In the genomic region with DNA sequence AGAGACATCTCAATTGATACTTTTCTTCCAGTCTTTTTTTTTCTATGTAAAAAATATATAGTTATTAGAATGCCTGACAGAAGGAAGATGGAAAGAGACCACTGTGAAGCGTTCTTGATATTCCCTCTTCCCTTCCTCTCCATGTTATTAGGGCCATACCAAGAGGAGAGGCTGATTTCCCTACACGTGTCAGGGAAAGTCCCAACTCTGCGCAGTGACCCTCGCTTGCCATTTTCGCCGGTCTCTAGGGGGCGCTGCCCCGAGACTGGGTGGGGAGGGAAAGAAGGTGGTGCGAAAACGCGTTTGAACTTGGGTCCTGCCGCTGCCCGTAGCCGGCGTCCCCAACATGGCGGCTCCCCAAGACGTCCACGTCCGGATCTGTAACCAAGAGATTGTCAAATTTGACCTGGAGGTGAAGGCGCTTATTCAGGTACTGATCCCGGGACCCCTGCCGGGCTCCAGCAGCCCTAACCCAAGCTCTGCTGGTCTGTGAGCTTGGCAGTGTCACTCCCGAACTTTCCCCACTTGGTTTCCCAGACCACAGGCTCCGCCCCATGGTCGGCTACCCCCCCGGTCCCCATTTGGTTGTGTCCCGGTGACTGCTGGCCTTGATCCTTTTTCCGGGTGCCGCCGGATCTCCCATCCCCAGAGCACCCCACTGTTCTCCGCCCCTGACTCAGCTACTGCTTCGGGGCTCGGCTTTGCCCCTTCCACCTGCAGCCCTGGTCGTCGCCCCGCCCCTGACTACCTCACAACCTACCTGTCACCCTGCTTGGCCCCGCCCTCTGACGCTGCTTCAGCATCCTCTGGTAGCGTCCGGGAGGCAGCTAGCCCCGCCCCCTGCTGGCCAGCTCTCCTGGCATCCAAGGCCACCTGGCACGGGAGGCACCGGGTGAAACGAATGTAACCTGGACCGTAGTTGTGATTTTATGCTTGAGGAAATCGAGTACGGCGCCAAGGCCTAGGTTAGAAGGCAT, we compare ENCODE assay signal across 1 cellular context.
A peak's percentile ranks its signal among the peaks of the same experiment; 100 is the strongest.
TF ChIP-seq lines count a peak whose summit lies in the region.

A gene with protein sequence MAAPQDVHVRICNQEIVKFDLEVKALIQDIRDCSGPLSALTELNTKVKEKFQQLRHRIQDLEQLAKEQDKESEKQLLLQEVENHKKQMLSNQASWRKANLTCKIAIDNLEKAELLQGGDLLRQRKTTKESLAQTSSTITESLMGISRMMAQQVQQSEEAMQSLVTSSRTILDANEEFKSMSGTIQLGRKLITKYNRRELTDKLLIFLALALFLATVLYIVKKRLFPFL (plus strand): TSS at position 332 of the 977 bp plus-strand sequence. CDS start 15 bp downstream, at position 347.

TF ChIP-seq in HepG2, 621 proteins besides CTCF, POLR2A, EP300 and RAD21 (continued from another document and continues in another):
- TF ChIP-seq THYN1 (CRISPR knock-in tag; IDR thresholded peaks at IDR 0.05; ENCODE audit: borderline replicate concordance, low read depth) (0 out of 2 replicates have a peak, but pooled peaks have one; percentile 36), ZNF24 (IDR thresholded peaks at IDR 0.05) (peak; percentile 44; the same call in 1 of the 2 replicates), HCFC1 (IDR thresholded peaks at IDR 0.05; ENCODE audit: low read depth, low read length) (peak; percentile 65), MBNL3 (CRISPR knock-in tag; conservative IDR thresholded peaks at IDR 0.05) (0 out of 2 replicates have a peak, but pooled peaks have one; percentile 17), ZNF30 (CRISPR knock-in tag; IDR thresholded peaks at IDR 0.05) (no peak), BORCS8-MEF2B (CRISPR knock-in tag; IDR thresholded peaks at IDR 0.05) (peak; percentile 74), ZNF121 (CRISPR knock-in tag; IDR thresholded peaks at IDR 0.05) (no peak), TAF1 (CRISPR knock-in tag; IDR thresholded peaks at IDR 0.05) (peak; percentile 81), ZNF749 (CRISPR knock-in tag; IDR thresholded peaks at IDR 0.05; ENCODE audit: borderline replicate concordance) (0 out of 2 replicates have a peak, but pooled peaks have one; percentile 36), RCOR2 (CRISPR knock-in tag; IDR thresholded peaks at IDR 0.05) (no peak), TP53 (CRISPR knock-in tag; conservative IDR thresholded peaks at IDR 0.05) (no peak), ZMYM3 (CRISPR knock-in tag; IDR thresholded peaks at IDR 0.05) (peak; percentile 58; the same call in 1 of the 2 replicates), TSC22D2 (CRISPR knock-in tag; IDR thresholded peaks at IDR 0.05; ENCODE audit: borderline replicate concordance) (peak; percentile 42; the same call in 1 of the 2 replicates), NFIB (CRISPR knock-in tag; IDR thresholded peaks at IDR 0.05; ENCODE audit: borderline replicate concordance) (no peak), ZBTB7B (CRISPR knock-in tag; IDR thresholded peaks at IDR 0.05) (peak; percentile 93), ZFP36 (IDR thresholded peaks at IDR 0.05; ENCODE audit: borderline replicate concordance, low read depth, low read length, partially characterized antibody) (no peak), JARID2 (CRISPR knock-in tag; IDR thresholded peaks at IDR 0.05; ENCODE audit: insufficient replicate concordance) (no peak), FOSL2 (CRISPR knock-in tag; IDR thresholded peaks at IDR 0.05) (peak; percentile 67), KAT2B (IDR thresholded peaks at IDR 0.05; ENCODE audit: borderline replicate concordance, low read depth, low read length) (no peak), SCMH1 (CRISPR knock-in tag; IDR thresholded peaks at IDR 0.05; ENCODE audit: borderline replicate concordance) (no peak), AGO2 (optimal IDR thresholded peaks at IDR 0.05; ENCODE audit: low read depth, low read length) (peak; percentile 35), PAX8 (CRISPR knock-in tag; IDR thresholded peaks at IDR 0.05; ENCODE audit: borderline replicate concordance) (no peak), RARG (CRISPR knock-in tag; IDR thresholded peaks at IDR 0.05; ENCODE audit: low read depth) (no peak), TEAD2 (CRISPR knock-in tag; IDR thresholded peaks at IDR 0.05) (no peak), GTF2F1 (IDR thresholded peaks at IDR 0.05; ENCODE audit: low read length) (no peak), NR3C1 (CRISPR knock-in tag; IDR thresholded peaks at IDR 0.05) (no peak), ZNF33A (CRISPR knock-in tag; IDR thresholded peaks at IDR 0.05; ENCODE audit: borderline replicate concordance) (no peak), ZNF572 (CRISPR knock-in tag; IDR thresholded peaks at IDR 0.05) (no peak), NRL (CRISPR knock-in tag; IDR thresholded peaks at IDR 0.05; ENCODE audit: borderline replicate concordance) (no peak), NFYB (CRISPR knock-in tag; IDR thresholded peaks at IDR 0.05) (no peak; the same call in 1 of the 2 replicates), ZNF136 (CRISPR knock-in tag; IDR thresholded peaks at IDR 0.05; ENCODE audit: low read depth) (no peak; the same call in 1 of the 2 replicates), NFIC (IDR thresholded peaks at IDR 0.05; ENCODE audit: low read length) (peak; percentile 29; the same call in 1 of the 2 replicates), FOXA3 (CRISPR knock-in tag; IDR thresholded peaks at IDR 0.05) (peak; percentile 67), CAMTA2 (CRISPR knock-in tag; IDR thresholded peaks at IDR 0.05; ENCODE audit: borderline replicate concordance) (0 out of 2 replicates have a peak, but pooled peaks have one; percentile 68), FOXK2 (IDR thresholded peaks at IDR 0.05) (no peak)
- TF ChIP-seq, protein P1, sequence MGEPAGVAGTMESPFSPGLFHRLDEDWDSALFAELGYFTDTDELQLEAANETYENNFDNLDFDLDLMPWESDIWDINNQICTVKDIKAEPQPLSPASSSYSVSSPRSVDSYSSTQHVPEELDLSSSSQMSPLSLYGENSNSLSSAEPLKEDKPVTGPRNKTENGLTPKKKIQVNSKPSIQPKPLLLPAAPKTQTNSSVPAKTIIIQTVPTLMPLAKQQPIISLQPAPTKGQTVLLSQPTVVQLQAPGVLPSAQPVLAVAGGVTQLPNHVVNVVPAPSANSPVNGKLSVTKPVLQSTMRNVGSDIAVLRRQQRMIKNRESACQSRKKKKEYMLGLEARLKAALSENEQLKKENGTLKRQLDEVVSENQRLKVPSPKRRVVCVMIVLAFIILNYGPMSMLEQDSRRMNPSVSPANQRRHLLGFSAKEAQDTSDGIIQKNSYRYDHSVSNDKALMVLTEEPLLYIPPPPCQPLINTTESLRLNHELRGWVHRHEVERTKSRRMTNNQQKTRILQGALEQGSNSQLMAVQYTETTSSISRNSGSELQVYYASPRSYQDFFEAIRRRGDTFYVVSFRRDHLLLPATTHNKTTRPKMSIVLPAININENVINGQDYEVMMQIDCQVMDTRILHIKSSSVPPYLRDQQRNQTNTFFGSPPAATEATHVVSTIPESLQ (CRISPR knock-in tag; conservative IDR thresholded peaks at IDR 0.05): 0 out of 2 replicates have a peak, but pooled peaks have one; percentile 35
- TF ChIP-seq, protein P2, sequence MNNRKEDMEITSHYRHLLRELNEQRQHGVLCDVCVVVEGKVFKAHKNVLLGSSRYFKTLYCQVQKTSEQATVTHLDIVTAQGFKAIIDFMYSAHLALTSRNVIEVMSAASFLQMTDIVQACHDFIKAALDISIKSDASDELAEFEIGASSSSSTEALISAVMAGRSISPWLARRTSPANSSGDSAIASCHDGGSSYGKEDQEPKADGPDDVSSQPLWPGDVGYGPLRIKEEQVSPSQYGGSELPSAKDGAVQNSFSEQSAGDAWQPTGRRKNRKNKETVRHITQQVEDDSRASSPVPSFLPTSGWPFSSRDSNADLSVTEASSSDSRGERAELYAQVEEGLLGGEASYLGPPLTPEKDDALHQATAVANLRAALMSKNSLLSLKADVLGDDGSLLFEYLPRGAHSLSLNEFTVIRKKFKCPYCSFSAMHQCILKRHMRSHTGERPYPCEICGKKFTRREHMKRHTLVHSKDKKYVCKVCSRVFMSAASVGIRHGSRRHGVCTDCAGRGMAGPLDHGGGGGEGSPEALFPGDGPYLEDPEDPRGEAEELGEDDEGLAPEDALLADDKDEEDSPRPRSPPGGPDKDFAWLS (CRISPR knock-in tag; IDR thresholded peaks at IDR 0.05; ENCODE audit: borderline replicate concordance): no peak
- TF ChIP-seq, protein P3, sequence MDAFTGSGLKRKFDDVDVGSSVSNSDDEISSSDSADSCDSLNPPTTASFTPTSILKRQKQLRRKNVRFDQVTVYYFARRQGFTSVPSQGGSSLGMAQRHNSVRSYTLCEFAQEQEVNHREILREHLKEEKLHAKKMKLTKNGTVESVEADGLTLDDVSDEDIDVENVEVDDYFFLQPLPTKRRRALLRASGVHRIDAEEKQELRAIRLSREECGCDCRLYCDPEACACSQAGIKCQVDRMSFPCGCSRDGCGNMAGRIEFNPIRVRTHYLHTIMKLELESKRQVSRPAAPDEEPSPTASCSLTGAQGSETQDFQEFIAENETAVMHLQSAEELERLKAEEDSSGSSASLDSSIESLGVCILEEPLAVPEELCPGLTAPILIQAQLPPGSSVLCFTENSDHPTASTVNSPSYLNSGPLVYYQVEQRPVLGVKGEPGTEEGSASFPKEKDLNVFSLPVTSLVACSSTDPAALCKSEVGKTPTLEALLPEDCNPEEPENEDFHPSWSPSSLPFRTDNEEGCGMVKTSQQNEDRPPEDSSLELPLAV (CRISPR knock-in tag; conservative IDR thresholded peaks at IDR 0.05; ENCODE audit: low read depth): no peak
- TF ChIP-seq, protein P4, sequence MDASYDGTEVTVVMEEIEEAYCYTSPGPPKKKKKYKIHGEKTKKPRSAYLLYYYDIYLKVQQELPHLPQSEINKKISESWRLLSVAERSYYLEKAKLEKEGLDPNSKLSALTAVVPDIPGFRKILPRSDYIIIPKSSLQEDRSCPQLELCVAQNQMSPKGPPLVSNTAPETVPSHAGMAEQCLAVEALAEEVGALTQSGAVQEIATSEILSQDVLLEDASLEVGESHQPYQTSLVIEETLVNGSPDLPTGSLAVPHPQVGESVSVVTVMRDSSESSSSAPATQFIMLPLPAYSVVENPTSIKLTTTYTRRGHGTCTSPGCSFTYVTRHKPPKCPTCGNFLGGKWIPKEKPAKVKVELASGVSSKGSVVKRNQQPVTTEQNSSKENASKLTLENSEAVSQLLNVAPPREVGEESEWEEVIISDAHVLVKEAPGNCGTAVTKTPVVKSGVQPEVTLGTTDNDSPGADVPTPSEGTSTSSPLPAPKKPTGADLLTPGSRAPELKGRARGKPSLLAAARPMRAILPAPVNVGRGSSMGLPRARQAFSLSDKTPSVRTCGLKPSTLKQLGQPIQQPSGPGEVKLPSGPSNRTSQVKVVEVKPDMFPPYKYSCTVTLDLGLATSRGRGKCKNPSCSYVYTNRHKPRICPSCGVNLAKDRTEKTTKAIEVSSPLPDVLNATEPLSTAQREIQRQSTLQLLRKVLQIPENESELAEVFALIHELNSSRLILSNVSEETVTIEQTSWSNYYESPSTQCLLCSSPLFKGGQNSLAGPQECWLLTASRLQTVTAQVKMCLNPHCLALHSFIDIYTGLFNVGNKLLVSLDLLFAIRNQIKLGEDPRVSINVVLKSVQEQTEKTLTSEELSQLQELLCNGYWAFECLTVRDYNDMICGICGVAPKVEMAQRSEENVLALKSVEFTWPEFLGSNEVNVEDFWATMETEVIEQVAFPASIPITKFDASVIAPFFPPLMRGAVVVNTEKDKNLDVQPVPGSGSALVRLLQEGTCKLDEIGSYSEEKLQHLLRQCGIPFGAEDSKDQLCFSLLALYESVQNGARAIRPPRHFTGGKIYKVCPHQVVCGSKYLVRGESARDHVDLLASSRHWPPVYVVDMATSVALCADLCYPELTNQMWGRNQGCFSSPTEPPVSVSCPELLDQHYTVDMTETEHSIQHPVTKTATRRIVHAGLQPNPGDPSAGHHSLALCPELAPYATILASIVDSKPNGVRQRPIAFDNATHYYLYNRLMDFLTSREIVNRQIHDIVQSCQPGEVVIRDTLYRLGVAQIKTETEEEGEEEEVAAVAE (CRISPR knock-in tag; IDR thresholded peaks at IDR 0.05; ENCODE audit: borderline replicate concordance): peak; percentile 78; the same call in 1 of the 2 replicates
- TF ChIP-seq, protein P5, sequence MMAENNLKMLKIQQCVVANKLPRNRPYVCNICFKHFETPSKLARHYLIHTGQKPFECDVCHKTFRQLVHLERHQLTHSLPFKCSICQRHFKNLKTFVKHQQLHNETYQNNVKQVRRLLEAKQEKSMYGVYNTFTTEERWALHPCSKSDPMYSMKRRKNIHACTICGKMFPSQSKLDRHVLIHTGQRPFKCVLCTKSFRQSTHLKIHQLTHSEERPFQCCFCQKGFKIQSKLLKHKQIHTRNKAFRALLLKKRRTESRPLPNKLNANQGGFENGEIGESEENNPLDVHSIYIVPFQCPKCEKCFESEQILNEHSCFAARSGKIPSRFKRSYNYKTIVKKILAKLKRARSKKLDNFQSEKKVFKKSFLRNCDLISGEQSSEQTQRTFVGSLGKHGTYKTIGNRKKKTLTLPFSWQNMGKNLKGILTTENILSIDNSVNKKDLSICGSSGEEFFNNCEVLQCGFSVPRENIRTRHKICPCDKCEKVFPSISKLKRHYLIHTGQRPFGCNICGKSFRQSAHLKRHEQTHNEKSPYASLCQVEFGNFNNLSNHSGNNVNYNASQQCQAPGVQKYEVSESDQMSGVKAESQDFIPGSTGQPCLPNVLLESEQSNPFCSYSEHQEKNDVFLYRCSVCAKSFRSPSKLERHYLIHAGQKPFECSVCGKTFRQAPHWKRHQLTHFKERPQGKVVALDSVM (CRISPR knock-in tag; IDR thresholded peaks at IDR 0.05): peak; percentile 50
- TF ChIP-seq, protein P6, sequence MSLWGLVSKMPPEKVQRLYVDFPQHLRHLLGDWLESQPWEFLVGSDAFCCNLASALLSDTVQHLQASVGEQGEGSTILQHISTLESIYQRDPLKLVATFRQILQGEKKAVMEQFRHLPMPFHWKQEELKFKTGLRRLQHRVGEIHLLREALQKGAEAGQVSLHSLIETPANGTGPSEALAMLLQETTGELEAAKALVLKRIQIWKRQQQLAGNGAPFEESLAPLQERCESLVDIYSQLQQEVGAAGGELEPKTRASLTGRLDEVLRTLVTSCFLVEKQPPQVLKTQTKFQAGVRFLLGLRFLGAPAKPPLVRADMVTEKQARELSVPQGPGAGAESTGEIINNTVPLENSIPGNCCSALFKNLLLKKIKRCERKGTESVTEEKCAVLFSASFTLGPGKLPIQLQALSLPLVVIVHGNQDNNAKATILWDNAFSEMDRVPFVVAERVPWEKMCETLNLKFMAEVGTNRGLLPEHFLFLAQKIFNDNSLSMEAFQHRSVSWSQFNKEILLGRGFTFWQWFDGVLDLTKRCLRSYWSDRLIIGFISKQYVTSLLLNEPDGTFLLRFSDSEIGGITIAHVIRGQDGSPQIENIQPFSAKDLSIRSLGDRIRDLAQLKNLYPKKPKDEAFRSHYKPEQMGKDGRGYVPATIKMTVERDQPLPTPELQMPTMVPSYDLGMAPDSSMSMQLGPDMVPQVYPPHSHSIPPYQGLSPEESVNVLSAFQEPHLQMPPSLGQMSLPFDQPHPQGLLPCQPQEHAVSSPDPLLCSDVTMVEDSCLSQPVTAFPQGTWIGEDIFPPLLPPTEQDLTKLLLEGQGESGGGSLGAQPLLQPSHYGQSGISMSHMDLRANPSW (CRISPR knock-in tag; IDR thresholded peaks at IDR 0.05; ENCODE audit: borderline replicate concordance): peak; percentile 90
- TF ChIP-seq, protein P7, sequence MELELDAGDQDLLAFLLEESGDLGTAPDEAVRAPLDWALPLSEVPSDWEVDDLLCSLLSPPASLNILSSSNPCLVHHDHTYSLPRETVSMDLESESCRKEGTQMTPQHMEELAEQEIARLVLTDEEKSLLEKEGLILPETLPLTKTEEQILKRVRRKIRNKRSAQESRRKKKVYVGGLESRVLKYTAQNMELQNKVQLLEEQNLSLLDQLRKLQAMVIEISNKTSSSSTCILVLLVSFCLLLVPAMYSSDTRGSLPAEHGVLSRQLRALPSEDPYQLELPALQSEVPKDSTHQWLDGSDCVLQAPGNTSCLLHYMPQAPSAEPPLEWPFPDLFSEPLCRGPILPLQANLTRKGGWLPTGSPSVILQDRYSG (CRISPR knock-in tag; IDR thresholded peaks at IDR 0.05): no peak
